20 cellular contexts compared by ENCODE assay signal in genomic region chr15:65917936-65918335, GRCh38.
"Had no signal": no experiment of that assay in that cellular context is flagged by ENCODE, and none has a peak within 500 bp of the region (broad histone marks: within the 10 kb centered on the region; RNA-seq: fewer than 3 reads in every experiment).

No MANE protein-coding gene starts in this region.

- H3K9me3 Mint-ChIP-seq: activated B cell treated with CpG ODN at 0.5 μM for 24 hours; activated CD4-positive, alpha-beta T cell treated with anti-CD3 and anti-CD28 coated beads, Interleukin-2, amount 10 ng/mL, durations not matched to agents 7 days and 5 days; activated naive CD4-positive, alpha-beta T cell treated with anti-CD3 and anti-CD28 coated beads, Interleukin-2, amount 10 ng/mL, durations not matched to agents 7 days and 5 days; activated T-helper 2 cell treated with anti-CD3 and anti-CD28 coated beads, Interferon-gamma antibody, Interleukin-2, Interleukin-4, amounts not matched to agents 10 μg/mL and 5 μg/mL and 100 μg/mL, durations not matched to agents 14 hours and 24 hours and 36 hours had no signal

- H3K27me3 ChIP-seq: adrenal gland, breast epithelium, esophagus muscularis mucosa, gastroesophageal sphincter, heart left ventricle, left lung, upper lobe of right lung had no signal

- H3K27ac ChIP-seq: adrenal gland, breast epithelium, esophagus muscularis mucosa, gastroesophageal sphincter, heart left ventricle, left lung, psoas muscle, upper lobe of right lung had no signal

- H3K36me3 Mint-ChIP-seq: activated naive CD4-positive, alpha-beta T cell treated with anti-CD3 and anti-CD28 coated beads, Interleukin-2, amount 10 ng/mL, durations not matched to agents 7 days and 5 days had no signal

- H3K36me3 ChIP-seq: adrenal gland, breast epithelium, gastroesophageal sphincter, upper lobe of right lung had no signal

- H3K27ac Mint-ChIP-seq: activated CD4-positive, alpha-beta T cell treated with anti-CD3 and anti-CD28 coated beads, Interleukin-2, amount 10 ng/mL, durations not matched to agents 7 days and 5 days; activated CD8-positive, alpha-beta T cell treated with anti-CD3 and anti-CD28 coated beads, Interleukin-2, amount 10 ng/mL, durations not matched to agents 7 days and 5 days; activated naive CD4-positive, alpha-beta T cell treated with anti-CD3 and anti-CD28 coated beads, Interleukin-2, amount 10 ng/mL, durations not matched to agents 7 days and 5 days had no signal

- H3K9me3 ChIP-seq: adrenal gland, breast epithelium, esophagus muscularis mucosa, gastroesophageal sphincter, heart left ventricle, left lung, psoas muscle, upper lobe of right lung had no signal

- DNase-seq: activated B cell treated with CpG ODN at 0.5 μM for 24 hours; activated CD4-positive, alpha-beta T cell treated with anti-CD3 and anti-CD28 coated beads, Interleukin-2, amount 10 ng/mL, durations not matched to agents 7 days and 5 days; activated CD8-positive, alpha-beta memory T cell treated with anti-CD3 and anti-CD28 coated beads, Interleukin-2, amount 50 U/mL, for 48 hours; activated CD8-positive, alpha-beta T cell treated with anti-CD3 and anti-CD28 coated beads, Interleukin-2, amount 10 ng/mL, durations not matched to agents 7 days and 5 days; activated naive CD4-positive, alpha-beta T cell treated with anti-CD3 and anti-CD28 coated beads, Interleukin-2, amount 10 ng/mL, durations not matched to agents 7 days and 5 days; adrenal gland; dermis blood vessel endothelial cell; effector memory CD4-positive, alpha-beta T cell; heart left ventricle; kidney; left lung; psoas muscle; right cardiac atrium; stimulated activated CD4-positive, alpha-beta T cell treated with anti-CD3 and anti-CD28 coated beads, Interleukin-2, amount 100 ng/mL, for 24 hours; T-helper 9 cell; upper lobe of right lung had no signal

- H3K4me1 ChIP-seq: breast epithelium, left lung, psoas muscle, upper lobe of right lung had no signal

- H3K27me3 Mint-ChIP-seq: activated B cell treated with CpG ODN at 0.5 μM for 24 hours; activated CD4-positive, alpha-beta T cell treated with anti-CD3 and anti-CD28 coated beads, Interleukin-2, amount 10 ng/mL, durations not matched to agents 7 days and 5 days had no signal

- ATAC-seq: gastroesophageal sphincter, heart left ventricle, left lung, psoas muscle, right cardiac atrium, upper lobe of right lung had no signal

- H3K4me3 Mint-ChIP-seq: activated CD4-positive, alpha-beta T cell treated with anti-CD3 and anti-CD28 coated beads, Interleukin-2, amount 10 ng/mL, durations not matched to agents 7 days and 5 days; activated CD8-positive, alpha-beta T cell treated with anti-CD3 and anti-CD28 coated beads, Interleukin-2, amount 10 ng/mL, durations not matched to agents 7 days and 5 days; activated naive CD4-positive, alpha-beta T cell treated with anti-CD3 and anti-CD28 coated beads, Interleukin-2, amount 10 ng/mL, durations not matched to agents 7 days and 5 days had no signal

- H3K4me3 ChIP-seq: adrenal gland, breast epithelium, esophagus muscularis mucosa, gastroesophageal sphincter, heart left ventricle, left lung, psoas muscle, upper lobe of right lung had no signal
